In the genomic region with DNA sequence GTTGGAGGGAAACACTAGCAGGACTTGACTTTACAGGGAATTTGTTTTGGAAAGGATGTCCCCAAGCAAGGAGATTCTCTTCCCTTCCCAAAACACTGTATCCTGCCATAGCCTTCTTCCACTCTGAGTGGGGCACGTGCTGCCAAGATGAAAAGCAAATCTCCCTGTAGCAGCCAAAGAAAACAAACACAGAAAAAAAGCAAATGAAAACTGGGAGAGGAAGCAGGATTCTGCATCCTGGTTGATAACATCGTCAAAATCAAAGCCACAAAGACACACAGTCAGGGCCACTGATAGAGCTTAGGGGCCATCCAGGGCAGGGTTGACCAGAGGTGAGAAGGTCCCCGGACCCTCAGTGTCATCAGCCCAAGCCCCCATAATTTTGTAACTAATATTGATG, we compare ENCODE assay signal across 13 cellular contexts. TPM values are rescaled to one million over a fixed set of nuclear protein-coding genes. Genes with fewer than 3 reads are reported as not detected.
DNase-seq lines count a peak whose midpoint lies in the region; ATAC-seq, FAIRE-seq and TF ChIP-seq lines count a peak whose summit lies in the region.
"Had no signal": no experiment of that assay in that cellular context is flagged by ENCODE, and none has a peak within 500 bp of the region (broad histone marks: within the 10 kb centered on the region; RNA-seq: fewer than 3 reads in every experiment).

No MANE protein-coding gene starts in this region.

- no peak for TF ChIP-seq POLR2A in heart left ventricle (IDR thresholded peaks at IDR 0.05)
- no peak for TF ChIP-seq POLR2A in H1 (IDR thresholded peaks at IDR 0.05; ENCODE audit: control extremely low read depth in 1 of 2, low read depth in 2 of 2, low read length in 2 of 2)

- no peaks in the 10 kb centered on the region for H4K20me1 ChIP-seq in H1 (replicated peaks in 1 of 2; ENCODE audit: control insufficient read depth in 1 of 2, insufficient read depth in 2 of 2, low read length in 2 of 2)

- H2BK15ac ChIP-seq in H1 (ENCODE audit: low read length) = no peak overlapping the region

- no peak overlapping the region for H2BK120ac ChIP-seq in H1 (replicated peaks; ENCODE audit: low read depth, low read length)

- H3K18ac ChIP-seq in H1 (ENCODE audit: extremely low read depth, low read length) = no peak overlapping the region

- H3K79me1 ChIP-seq in H1 (ENCODE audit: low read depth, low read length) = no peaks in the 10 kb centered on the region

- peaks cover 0 to 21% (median 5%) of the 10 kb centered on the region in 12 donors for H3K4me1 ChIP-seq in heart left ventricle
- peaks cover 0 to 2% (median 0%) of the 10 kb centered on the region in 4 experiments; a peak in 1 of 7 replicates for H3K4me1 ChIP-seq in H1 (replicated peaks in 1 of 4; ENCODE audit: control insufficient read depth in 3 of 4, insufficient read depth in 4 of 4, low read length in 3 of 4)
- H3K4me1 ChIP-seq in mucosa of stomach (ENCODE audit: control insufficient read depth, insufficient read depth, low read length) = peaks cover 15% of the 10 kb centered on the region

- CTCF ChIA-PET in H1 (lab: Charles Lee; ENCODE audit: partially characterized antibody) (interaction anchor here (1.1 to 4.0 kb wide), 6 partner anchors 10 to 451 kb away, joined by 3 to 24 read pairs (median 6); a partner anchor contains a TSS), HEK293T (lab: Yijun Ruan, JAX) (no interaction called here)

- no peak overlapping the region for H4K5ac ChIP-seq in H1 (ENCODE audit: insufficient read length, low read depth, low read length)

- no peaks in the 10 kb centered on the region for H3K79me2 ChIP-seq in H1 (ENCODE audit: control insufficient read depth in 1 of 2, insufficient read depth in 2 of 2, low read length in 2 of 2)

- intact Hi-C loops in heart left ventricle (cut with DNase I) (loop anchor here in 8 of 10 donors (2.0 to 10.0 kb wide), 6 partner anchors 40 to 515 kb away; a partner anchor contains a TSS), cardiac septum (cut with DNase I) (loop anchor here (2.0 to 5.0 kb wide), 3 partner anchors 17 to 55 kb away; a partner anchor contains a TSS)

- no peak overlapping the region for H3K4ac ChIP-seq in H1 (replicated peaks; ENCODE audit: insufficient read length, low read depth, low read length)

- ATAC-seq in heart left ventricle (peak in 2 of 4 donors; percentile 8 to 36), HG02840 (IDR thresholded peaks at IDR 0.05; ENCODE audit: low FRiP score, unreplicated experiment) (no peak), HG02885 (IDR thresholded peaks at IDR 0.05; ENCODE audit: poor library complexity, unreplicated experiment) (no peak)

- 0 out of 2 replicates have a peak overlapping the region, but pooled peaks have one; percentile 21 for H2AFZ ChIP-seq in H1 (ENCODE audit: low read length)

- H3K9ac ChIP-seq in H1 (replicated peaks in 1 of 4; ENCODE audit: extremely low read depth in 1 of 4, low read depth in 3 of 4, low read length in 3 of 4) (no peak overlapping the region), mucosa of stomach (ENCODE audit: low read length) (no peak overlapping the region)

- H3K9me3 ChIP-seq in heart left ventricle (no peaks in the 10 kb centered on the region), H1 (ENCODE audit: insufficient read depth in 2 of 2, low read depth in 1 of 2, low read length in 1 of 2) (no peaks in the 10 kb centered on the region), mucosa of stomach (ENCODE audit: control insufficient read depth, low read length) (no peaks in the 10 kb centered on the region)
- H3K9me3 ChIP-seq: tibial nerve had no signal

- H3K4me2 ChIP-seq in H1 (ENCODE audit: insufficient read depth in 1 of 2, low read depth in 2 of 2, low read length in 2 of 2) = no peak overlapping the region

- no peak overlapping the region for H2BK20ac ChIP-seq in H1 (ENCODE audit: low read length)

- DNase-seq in heart left ventricle = no peak
- DNase-seq in cardiac septum (ENCODE audit: low spot score) = no peak
- DNase-seq in H1 (ENCODE audit: low read depth in 1 of 2, low spot score in 2 of 2) = no peak
- no peak for DNase-seq in HEK293T (ENCODE audit: extremely low spot score)
- no peak for DNase-seq in urothelium cell line (ENCODE audit: low spot score)
- DNase-seq: HFFc6, NCI-H446 had no signal

- TF ChIP-seq EP300 in H1 (IDR thresholded peaks at IDR 0.05; ENCODE audit: borderline replicate concordance in 1 of 2, low read depth in 2 of 2, low read length in 2 of 2) = no peak

- H3K36me3 ChIP-seq in heart left ventricle (no peaks in the 10 kb centered on the region), H1 (ENCODE audit: control insufficient read depth in 2 of 4, insufficient read depth in 4 of 4, low read length in 3 of 4) (no peaks in the 10 kb centered on the region), mucosa of stomach (ENCODE audit: control insufficient read depth, insufficient read depth, low read length) (no peaks in the 10 kb centered on the region)
- H3K36me3 ChIP-seq: tibial nerve had no signal

- H3K14ac ChIP-seq in H1 (ENCODE audit: insufficient read length) = no peak overlapping the region

- no peak overlapping the region for H4K91ac ChIP-seq in H1 (replicated peaks; ENCODE audit: insufficient read length, low read length)

- H3K27me3 ChIP-seq in heart left ventricle (no peaks in the 10 kb centered on the region), H1 (replicated peaks in 1 of 4; ENCODE audit: control insufficient read depth in 3 of 4, extremely low read depth in 1 of 4, insufficient read depth in 3 of 4, low read length in 3 of 4) (no peaks in the 10 kb centered on the region), mucosa of stomach (ENCODE audit: control insufficient read depth, insufficient read depth, low read length) (no peaks in the 10 kb centered on the region)
- H3K27me3 ChIP-seq: tibial nerve had no signal

- peak overlapping the region; percentile 54 to 89 (median 79) for H3K27ac ChIP-seq in heart left ventricle
- H3K27ac ChIP-seq in H1 (ENCODE audit: low read depth, low read length) = no peak overlapping the region

- no peak overlapping the region for H3K56ac ChIP-seq in H1 (replicated peaks; ENCODE audit: insufficient read length, low read depth, low read length)

- H2BK12ac ChIP-seq in H1 (ENCODE audit: low read depth, low read length) = no peak overlapping the region

- no peak overlapping the region for H3K23ac ChIP-seq in H1 (ENCODE audit: insufficient read length)

- H2AK5ac ChIP-seq in H1 (ENCODE audit: low read depth, low read length) = no peak overlapping the region

- FAIRE-seq in H1 (lab: Jason Lieb, UNC) (no peak), urothelium cell line (lab: Jason Lieb, UNC) (no peak)
- FAIRE-seq: TTC549 had no signal

- no peak overlapping the region for H4K8ac ChIP-seq in H1 (ENCODE audit: extremely low read depth, insufficient read depth, low read length)

- POLR2A ChIA-PET in H1 (lab: Charles Lee; ENCODE audit: partially characterized antibody) (no interaction called here), HEK293T (lab: Yijun Ruan, JAX) (no interaction called here)

- TF ChIP-seq RAD21 in H1 (IDR thresholded peaks at IDR 0.05 in 1 of 2, conservative IDR thresholded peaks at IDR 0.05 in 1 of 2; ENCODE audit: low read depth in 2 of 2, low read length in 2 of 2) = no peak

- TF ChIP-seq CTCF in heart left ventricle (IDR thresholded peaks at IDR 0.05) = no peak
- TF ChIP-seq CTCF in H1 (IDR thresholded peaks at IDR 0.05; ENCODE audit: control extremely low read depth in 1 of 3, insufficient read depth in 1 of 3, low read depth in 1 of 3, low read length in 3 of 3) = no peak

- no peak overlapping the region for H2BK5ac ChIP-seq in H1 (ENCODE audit: low read depth, low read length)

- H3K23me2 ChIP-seq in H1 (ENCODE audit: low read depth, low read length) = no peaks in the 10 kb centered on the region; the same call in 1 of the 2 replicates

- 38 to 61% (median 45%) methylated on average over 3 of the region's 3 CpGs for WGBS in heart left ventricle, 4 donors
- WGBS in H1 (ENCODE audit: extremely low coverage in 1 of 2, insufficient coverage in 1 of 2, insufficient read length in 1 of 2, insufficient replicate concordance in 2 of 2, low coverage in 1 of 2, low lambda C conversion rate in 2 of 2, missing lambda C conversion rate in 1 of 2), 2 experiments = 92% methylated on average over 3 of the region's 3 CpGs; no CpG with 5 or more reads in 1 of the 2 experiments

- H3K4me3 ChIP-seq in heart left ventricle (peak overlapping the region in 3 of 12 donors; percentile 30 to 50 (median 38)), H1 (ENCODE audit: extremely low read depth in 1 of 4, insufficient read depth in 2 of 4, low read depth in 3 of 4, low read length in 4 of 4) (no peak overlapping the region), mucosa of stomach (ENCODE audit: low read length) (peak overlapping the region; percentile 62)

RNA-seq across cellular contexts. Expression of a gene that starts 16.0 kb away (rescaled TPM):
- total RNA-seq in heart left ventricle = 10 to 100 TPM; 16.5 to 29.1 (median 24.2) TPM
- polyA plus RNA-seq in heart left ventricle = 10 to 100 TPM; 10.4 to 17.3 TPM
- 22.1 TPM for total RNA-seq in cardiac septum
- total RNA-seq in H1 (2021; fragmentation: NEBNext Ultra II Directional; extraction: Animal tissue kit (Norgen Biotek cat#: 25700)) = 6.9 and 7.2 TPM in 2 replicates
- 7.9 and 8.5 TPM in 2 replicates for polyA plus RNA-seq in H1 (2011; rRNA removed)
- polyA plus RNA-seq in H1 (2011; cell fraction: cytosol; rRNA removed) = 7.9 TPM
- polyA plus RNA-seq in H1 (2011; cell fraction: nucleus; rRNA removed) = 7.3 TPM
- 4.8 to 6.2 TPM (median 5.7 TPM) in 4 replicates for polyA plus RNA-seq in H1 (2012, experiment 1 of 2)
- polyA plus RNA-seq in H1 (2012, experiment 2 of 2) = 2.5 TPM
- 4.7 TPM for polyA plus RNA-seq in H1 (2013, experiment 1 of 2)
- 4.9 TPM for polyA plus RNA-seq in H1 (2013, experiment 2 of 2)
- polyA minus RNA-seq in H1 (2011; rRNA and poly(A)+ RNA removed) = 3.9 and 4.5 TPM in 2 replicates
- polyA minus RNA-seq in H1 (2011; cell fraction: cytosol; rRNA and poly(A)+ RNA removed) = 4.3 TPM
- 12.4 TPM for polyA minus RNA-seq in H1 (2011; cell fraction: nucleus; rRNA and poly(A)+ RNA removed)

RNA-seq across cellular contexts. Expression of a gene that starts 42.0 kb away (rescaled TPM):
- 10 to 100 TPM in 8 of 9 donors, 1 to 10 TPM in 1; 8.5 to 39.0 (median 15.4) TPM for total RNA-seq in heart left ventricle
- polyA plus RNA-seq in heart left ventricle = 10 to 100 TPM; 17.5 TPM
- 5.5 TPM for total RNA-seq in cardiac septum
- 5.6 and 6.4 TPM in 2 replicates for total RNA-seq in H1 (2021; fragmentation: NEBNext Ultra II Directional; extraction: Animal tissue kit (Norgen Biotek cat#: 25700))
- polyA plus RNA-seq in H1 (2011; rRNA removed) = 3.5 and 3.9 TPM in 2 replicates
- 5.8 TPM for polyA plus RNA-seq in H1 (2011; cell fraction: cytosol; rRNA removed)
- 3.1 TPM for polyA plus RNA-seq in H1 (2011; cell fraction: nucleus; rRNA removed)
- polyA plus RNA-seq in H1 (2012, experiment 1 of 2) = 6.4 to 8.8 TPM (median 7.5 TPM) in 4 replicates
- polyA plus RNA-seq in H1 (2012, experiment 2 of 2) = 3.1 TPM
- 3.6 TPM for polyA plus RNA-seq in H1 (2013, experiment 1 of 2)
- polyA plus RNA-seq in H1 (2013, experiment 2 of 2) = 3.7 TPM
- polyA minus RNA-seq in H1 (2011; rRNA and poly(A)+ RNA removed) = 4.5 and 4.6 TPM in 2 replicates
- polyA minus RNA-seq in H1 (2011; cell fraction: cytosol; rRNA and poly(A)+ RNA removed) = 2.7 TPM
- 2.5 TPM for polyA minus RNA-seq in H1 (2011; cell fraction: nucleus; rRNA and poly(A)+ RNA removed)
- total RNA-seq: myocyte had no signal

RNA-seq across cellular contexts. Expression of a gene that starts 54.6 kb away (rescaled TPM):
- 10 to 100 TPM in 4 of 9 donors, 1 to 10 TPM in 5; 2.3 to 22.8 (median 6.4) TPM for total RNA-seq in heart left ventricle
- 10 to 100 TPM in 1 of 2 donors, 1 to 10 TPM in 1; 3.7 to 11.2 TPM for polyA plus RNA-seq in heart left ventricle
- total RNA-seq in cardiac septum = 12.8 TPM
- total RNA-seq in H1 (2021; fragmentation: NEBNext Ultra II Directional; extraction: Animal tissue kit (Norgen Biotek cat#: 25700)) = 42.4 and 46.2 TPM in 2 replicates
- polyA plus RNA-seq in H1 (2011; rRNA removed) = 16.0 and 17.2 TPM in 2 replicates
- 19.1 TPM for polyA plus RNA-seq in H1 (2011; cell fraction: cytosol; rRNA removed)
- polyA plus RNA-seq in H1 (2011; cell fraction: nucleus; rRNA removed) = 21.8 TPM
- 31.8 to 45.8 TPM (median 34.8 TPM) in 4 replicates for polyA plus RNA-seq in H1 (2012, experiment 1 of 2)
- polyA plus RNA-seq in H1 (2012, experiment 2 of 2) = 12.2 TPM
- 26.7 TPM for polyA plus RNA-seq in H1 (2013, experiment 1 of 2)
- polyA plus RNA-seq in H1 (2013, experiment 2 of 2) = 30.8 TPM
- polyA minus RNA-seq in H1 (2011; rRNA and poly(A)+ RNA removed) = 16.7 and 18.1 TPM in 2 replicates
- 21.5 TPM for polyA minus RNA-seq in H1 (2011; cell fraction: cytosol; rRNA and poly(A)+ RNA removed)
- polyA minus RNA-seq in H1 (2011; cell fraction: nucleus; rRNA and poly(A)+ RNA removed) = 20.1 TPM
